ENCODE assay signal across 8 cellular contexts in genomic region chr10:64115913-64116643, GRCh38.
DNase-seq lines count a peak whose midpoint lies in the region; ATAC-seq and TF ChIP-seq lines count a peak whose summit lies in the region.

No MANE protein-coding gene starts in this region.

- H3K79me2 ChIP-seq in OCI-LY7 (ENCODE audit: insufficient read depth, low read depth, low read length), result no peaks in the 10 kb centered on the region

- intact Hi-C loops in left cardiac atrium (cut with DNase I), result no loop called here
- intact Hi-C loops in OCI-LY7 (cut with micrococcal nuclease; ENCODE audit: unreplicated experiment), result no loop called here
- intact Hi-C loops in upper lobe of right lung (cut with DNase I), result no loop called here
- intact Hi-C loops in vagina (cut with DNase I), result no loop called here

- TF ChIP-seq POLR2A in vagina (IDR thresholded peaks at IDR 0.05), result no peak

- H2AFZ ChIP-seq in OCI-LY7 (ENCODE audit: low read length), result no peak overlapping the region

- no peak for ATAC-seq in left cardiac atrium
- ATAC-seq in foreskin keratinocyte, result no peak
- ATAC-seq in upper lobe of right lung, result no peak
- no peak for ATAC-seq in activated T-helper 17 cell treated with anti-CD3 and anti-CD28 coated beads, Interleukin-2, amount 50 U/mL, for 72 hours (replicated peaks)

- H3K9me3 Mint-ChIP-seq in activated T-helper 17 cell treated with anti-CD3 and anti-CD28 coated beads, Interleukin-2, amount 50 U/mL, for 72 hours, result no peaks in the 10 kb centered on the region

- CTCF ChIA-PET in OCI-LY7 (lab: Charles Lee; ENCODE audit: unreplicated experiment), result no interaction called here

- H3K9me2 ChIP-seq in OCI-LY7 (ENCODE audit: insufficient read depth, low read length), result no peaks in the 10 kb centered on the region

- H3K9me3 ChIP-seq in cardiac muscle cell (ENCODE audit: low read depth) (no peaks in the 10 kb centered on the region), OCI-LY7 (ENCODE audit: low read length) (no peaks in the 10 kb centered on the region), upper lobe of right lung (no peaks in the 10 kb centered on the region), vagina (no peaks in the 10 kb centered on the region)

- H3K27me3 Mint-ChIP-seq in activated T-helper 17 cell treated with anti-CD3 and anti-CD28 coated beads, Interleukin-2, amount 50 U/mL, for 72 hours, result peaks cover 4% of the 10 kb centered on the region

- no peaks in the 10 kb centered on the region for H3K36me3 Mint-ChIP-seq in activated T-helper 17 cell treated with anti-CD3 and anti-CD28 coated beads, Interleukin-2, amount 50 U/mL, for 72 hours (ENCODE audit: low read depth)

- TF ChIP-seq CTCF in cardiac muscle cell (IDR thresholded peaks at IDR 0.05; ENCODE audit: low read depth, low read length) (peak; percentile 50), OCI-LY7 (conservative IDR thresholded peaks at IDR 0.05; ENCODE audit: low read length) (peak; percentile 74), foreskin keratinocyte (conservative IDR thresholded peaks at IDR 0.05) (peak; percentile 37), upper lobe of right lung (IDR thresholded peaks at IDR 0.05) (peak; percentile 43), vagina (IDR thresholded peaks at IDR 0.05) (no peak)

- peaks cover 4% of the 10 kb centered on the region for H3K4me1 ChIP-seq in cardiac muscle cell (ENCODE audit: low read depth)
- no peaks in the 10 kb centered on the region for H3K4me1 ChIP-seq in OCI-LY7 (ENCODE audit: insufficient read depth, low read length, poor library complexity, severe bottlenecking)
- H3K4me1 ChIP-seq in foreskin keratinocyte, result no peaks in the 10 kb centered on the region
- H3K4me1 ChIP-seq in upper lobe of right lung, result no peaks in the 10 kb centered on the region
- H3K4me1 ChIP-seq in vagina, result no peaks in the 10 kb centered on the region

- no peak overlapping the region for H3K4me3 ChIP-seq in cardiac muscle cell
- H3K4me3 ChIP-seq in OCI-LY7 (ENCODE audit: low read depth, low read length, poor library complexity, severe bottlenecking), result no peak overlapping the region
- no peak overlapping the region for H3K4me3 ChIP-seq in upper lobe of right lung
- no peak overlapping the region for H3K4me3 ChIP-seq in vagina

- peaks cover 7% of the 10 kb centered on the region for H3K4me1 Mint-ChIP-seq in activated T-helper 17 cell treated with anti-CD3 and anti-CD28 coated beads, Interleukin-2, amount 50 U/mL, for 72 hours

- no peak overlapping the region for H3K4me3 Mint-ChIP-seq in activated T-helper 17 cell treated with anti-CD3 and anti-CD28 coated beads, Interleukin-2, amount 50 U/mL, for 72 hours

- DNase-seq in cardiac muscle cell (ENCODE audit: low read depth in 1 of 2, low spot score in 1 of 2) (peak; percentile 6 to 59), left cardiac atrium (no peak), OCI-LY7 (ENCODE audit: low spot score) (peak; percentile 4), foreskin keratinocyte (no peak), upper lobe of right lung (no peak), NCI-H2227 treated with DMSO at 0.1 percent for 48 hours (lab: John Stamatoyannopoulos, UW) (no peak), vagina (ENCODE audit: extremely low spot score in 2 of 2) (no peak)

- POLR2A ChIA-PET in OCI-LY7 (lab: Charles Lee), result no interaction called here

- H3K36me3 ChIP-seq in cardiac muscle cell (no peaks in the 10 kb centered on the region), OCI-LY7 (ENCODE audit: insufficient read depth, low read length) (no peaks in the 10 kb centered on the region), upper lobe of right lung (no peaks in the 10 kb centered on the region), vagina (no peaks in the 10 kb centered on the region)

- H4K20me1 ChIP-seq in OCI-LY7 (ENCODE audit: insufficient read depth, low read length), result no peaks in the 10 kb centered on the region

- no TSS peak for BruUV-seq in OCI-LY7 (replicated peaks; lab: Mats Ljungman, UMichigan)

- H3K27ac Mint-ChIP-seq in activated T-helper 17 cell treated with anti-CD3 and anti-CD28 coated beads, Interleukin-2, amount 50 U/mL, for 72 hours, result no peak overlapping the region

- H3K27ac ChIP-seq in cardiac muscle cell, result no peak overlapping the region
- H3K27ac ChIP-seq in OCI-LY7 (ENCODE audit: low read depth, low read length, poor library complexity, severe bottlenecking), result no peak overlapping the region
- no peak overlapping the region for H3K27ac ChIP-seq in foreskin keratinocyte
- no peak overlapping the region for H3K27ac ChIP-seq in upper lobe of right lung
- H3K27ac ChIP-seq in vagina, result no peak overlapping the region

- H3K4me2 ChIP-seq in OCI-LY7 (ENCODE audit: low read length), result no peak overlapping the region

- H3K27me3 ChIP-seq in cardiac muscle cell (no peaks in the 10 kb centered on the region), foreskin keratinocyte (no peaks in the 10 kb centered on the region), upper lobe of right lung (no peaks in the 10 kb centered on the region), vagina (no peaks in the 10 kb centered on the region)

Comparison
In these comparisons a context has a peak if more than half of its experiments do, and no peak if none do; other contexts are left out.
1. DNase-seq: peak in cardiac muscle cell (2 of 2) and OCI-LY7 (single experiment); none in left cardiac atrium (single experiment), foreskin keratinocyte (0 of 2), upper lobe of right lung (single experiment), NCI-H2227 treated with DMSO at 0.1 percent for 48 hours (single experiment) and vagina (0 of 2).
2. CTCF ChIP-seq: peak in cardiac muscle cell (single experiment), OCI-LY7 (single experiment), foreskin keratinocyte (single experiment) and upper lobe of right lung (single experiment); none in vagina (0 of 3).